30 cellular contexts compared by ENCODE assay signal in genomic region chr11:60938500-60938899, GRCh38. TPM values are rescaled to one million over a fixed set of nuclear protein-coding genes. Genes with fewer than 3 reads are reported as not detected.
"Had no signal": no experiment of that assay in that cellular context is flagged by ENCODE, and none has a peak within 500 bp of the region (broad histone marks: within the 10 kb centered on the region; RNA-seq: fewer than 3 reads in every experiment).

No MANE protein-coding gene starts in this region.

- H3K27ac ChIP-seq: esophagus muscularis mucosa, left lung, pancreas, tibial artery, uterus, VCaP had no signal

- ATAC-seq: activated naive CD4-positive, alpha-beta T cell treated with anti-CD3 and anti-CD28 coated beads, Interleukin-2, amount 50 U/mL, for 72 hours; activated T-helper 17 cell treated with anti-CD3 and anti-CD28 coated beads, Interleukin-2, amount 50 U/mL, for 72 hours; gastrocnemius medialis; left lung; naive thymus-derived CD8-positive, alpha-beta T cell; pancreas; right cardiac atrium; stimulated activated naive CD8-positive, alpha-beta T cell treated with anti-CD3 and anti-CD28 coated beads, Interleukin-15, amount 100 ng/mL, for 72 hours had no signal

- H3K27me3 Mint-ChIP-seq: naive thymus-derived CD8-positive, alpha-beta T cell; stimulated activated naive CD8-positive, alpha-beta T cell treated with anti-CD3 and anti-CD28 coated beads, Interleukin-15, amount 100 ng/mL, for 72 hours had no signal

- H3K27me3 ChIP-seq: esophagus muscularis mucosa, gastrocnemius medialis, left lung, pancreas, uterus had no signal

- H3K36me3 ChIP-seq: pancreas, uterus had no signal

- H3K9me3 ChIP-seq: esophagus muscularis mucosa, gastrocnemius medialis, left lung, neutrophil, pancreas, tibial artery, uterus had no signal

- FAIRE-seq: endothelial cell of umbilical vein, pancreas had no signal

- H3K4me1 Mint-ChIP-seq: activated T-helper 17 cell treated with anti-CD3 and anti-CD28 coated beads, Interleukin-2, amount 50 U/mL, for 72 hours; stimulated activated naive CD8-positive, alpha-beta T cell treated with anti-CD3 and anti-CD28 coated beads, Interleukin-15, amount 100 ng/mL, for 72 hours had no signal

- H3K4me3 ChIP-seq: esophagus muscularis mucosa, gastrocnemius medialis, left lung, pancreas, tibial artery, uterus had no signal

- DNase-seq: activated CD4-positive, alpha-beta T cell treated with anti-CD3 and anti-CD28 coated beads, Interleukin-2, amount 50 U/mL, for 1 hour; activated CD4-positive, CD25-positive, alpha-beta regulatory T cell treated with anti-CD3 and anti-CD28 coated beads, Interleukin-2, amount 50 U/mL, for 72 hours; activated CD8-positive, alpha-beta memory T cell treated with anti-CD3 and anti-CD28 coated beads for 24 hours; activated CD8-positive, alpha-beta memory T cell treated with anti-CD3 and anti-CD28 coated beads, Interleukin-2, amount 50 U/mL, for 4 hours; activated T-cell treated with anti-CD3 and anti-CD28 coated beads, Interleukin-2, amount 50 U/mL, for 24 hours; central memory CD4-positive, alpha-beta T cell; dermis blood vessel endothelial cell; effector CD8-positive, alpha-beta T cell; gastrocnemius medialis; hippocampal formation; kidney glomerular epithelial cell; left lung; naive thymus-derived CD8-positive, alpha-beta T cell; stimulated activated CD4-positive, alpha-beta T cell treated with anti-CD3 and anti-CD28 coated beads, Interleukin-12 subunit alpha, Interleukin-12 subunit beta, amount 100 ng/mL, for 4 hours; stimulated activated CD4-positive, alpha-beta T cell treated with anti-CD3 and anti-CD28 coated beads, Interleukin-4, amount 100 ng/mL, for 4 hours; stimulated activated naive CD8-positive, alpha-beta T cell treated with anti-CD3 and anti-CD28 coated beads, Interleukin-15, amount 100 ng/mL, for 72 hours; tibial artery; uterus had no signal

- H3K27ac Mint-ChIP-seq: activated T-cell treated with anti-CD3 and anti-CD28 coated beads, Interleukin-2, amount 50 U/mL, for 24 hours; mesothelial cell of epicardium; T-helper 2 cell treated with Interferon-gamma antibody and Interleukin-4, amounts not matched to agents 5 μg/mL and 100 μg/mL, for 36 hours had no signal

- H3K4me3 Mint-ChIP-seq: activated T-cell treated with anti-CD3 and anti-CD28 coated beads, Interleukin-2, amount 50 U/mL, for 24 hours; activated T-helper 17 cell treated with anti-CD3 and anti-CD28 coated beads, Interleukin-2, amount 50 U/mL, for 72 hours; mesothelial cell of epicardium; naive thymus-derived CD8-positive, alpha-beta T cell; stimulated activated naive CD8-positive, alpha-beta T cell treated with anti-CD3 and anti-CD28 coated beads, Interleukin-15, amount 100 ng/mL, for 72 hours; T-helper 2 cell treated with Interferon-gamma antibody and Interleukin-4, amounts not matched to agents 5 μg/mL and 100 μg/mL, for 36 hours had no signal

- H3K9me3 Mint-ChIP-seq: activated naive CD4-positive, alpha-beta T cell treated with anti-CD3 and anti-CD28 coated beads, Interleukin-2, amount 50 U/mL, for 72 hours; activated T-cell treated with anti-CD3 and anti-CD28 coated beads, Interleukin-2, amount 50 U/mL, for 24 hours; activated T-helper 17 cell treated with anti-CD3 and anti-CD28 coated beads, Interleukin-2, amount 50 U/mL, for 72 hours; mesothelial cell of epicardium; naive thymus-derived CD8-positive, alpha-beta T cell; stimulated activated naive CD8-positive, alpha-beta T cell treated with anti-CD3 and anti-CD28 coated beads, Interleukin-15, amount 100 ng/mL, for 72 hours; T-helper 2 cell treated with Interferon-gamma antibody and Interleukin-4, amounts not matched to agents 5 μg/mL and 100 μg/mL, for 36 hours had no signal

- H3K4me1 ChIP-seq: tibial artery, uterus had no signal

RNA-seq across cellular contexts. Expression of gene TMEM132A, which starts 14.2 kb away (rescaled TPM):
- polyA plus RNA-seq: naive thymus-derived CD8-positive, alpha-beta T cell had no signal

RNA-seq across cellular contexts. Expression of gene CD6, which starts 33.0 kb away (rescaled TPM):
- total RNA-seq: dermis blood vessel endothelial cell, endothelial cell of umbilical vein, lung microvascular endothelial cell, pulmonary artery endothelial cell had no signal
- polyA plus RNA-seq: endothelial cell of umbilical vein had no signal
